15 cellular contexts compared by ENCODE assay signal in the genomic region with DNA sequence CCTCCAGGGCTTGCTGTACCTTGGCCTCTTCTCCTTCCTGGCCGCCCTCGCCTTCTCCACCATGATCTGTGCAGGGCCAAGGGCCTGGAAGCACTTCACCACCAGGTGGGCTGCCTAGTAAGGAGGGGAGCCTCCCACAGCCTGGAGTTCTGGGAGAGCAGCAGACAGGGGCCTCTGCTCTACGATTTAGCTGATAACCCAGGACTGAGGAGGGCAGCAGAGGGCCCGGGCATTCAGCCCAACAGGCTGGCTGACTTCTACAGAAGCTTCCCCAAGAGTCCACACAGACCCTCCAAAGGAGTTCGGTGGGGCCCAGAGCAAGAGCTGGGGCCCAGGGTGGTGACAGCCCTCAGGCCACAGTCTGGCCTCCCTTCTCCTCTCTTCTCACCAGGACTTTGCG. TPM values are rescaled to one million over a fixed set of nuclear protein-coding genes. Genes with fewer than 3 reads are reported as not detected.
DNase-seq lines count a peak whose midpoint lies in the region; ATAC-seq and TF ChIP-seq lines count a peak whose summit lies in the region.
"Had no signal": no experiment of that assay in that cellular context is flagged by ENCODE, and none has a peak within 500 bp of the region (broad histone marks: within the 10 kb centered on the region; RNA-seq: fewer than 3 reads in every experiment).

No MANE protein-coding gene starts in this region.

- H3K27me3 Mint-ChIP-seq in GM23338 (ENCODE audit: insufficient read depth, low read depth, poor library complexity): peaks cover 10% of the 10 kb centered on the region
- H3K27me3 Mint-ChIP-seq in T-helper 17 cell: no peaks in the 10 kb centered on the region
- H3K27me3 Mint-ChIP-seq in endodermal cell (ENCODE audit: insufficient read depth): peaks cover 7% of the 10 kb centered on the region
- H3K27me3 Mint-ChIP-seq: CD8-positive, alpha-beta memory T cell had no signal

- H3K36me3 ChIP-seq in GM23338 (ENCODE audit: insufficient read depth) (no peaks in the 10 kb centered on the region), endodermal cell (ENCODE audit: control insufficient read depth, insufficient read depth, low read length) (no peaks in the 10 kb centered on the region)

- H3K27me3 ChIP-seq in GM23338 (ENCODE audit: insufficient read depth): no peaks in the 10 kb centered on the region
- no peaks in the 10 kb centered on the region for H3K27me3 ChIP-seq in endodermal cell (ENCODE audit: control insufficient read depth, insufficient read depth, low read length, poor library complexity, severe bottlenecking)
- H3K27me3 ChIP-seq: BLaER1 had no signal

- H3K9ac ChIP-seq in endodermal cell (ENCODE audit: extremely low read depth, low read length, poor library complexity, severe bottlenecking): no peak overlapping the region
- H3K9ac ChIP-seq: BLaER1 had no signal

- no peak for DNase-seq in GM23338 (ENCODE audit: low spot score)
- DNase-seq in T-helper 17 cell: no peak
- no peak for DNase-seq in endodermal cell
- DNase-seq in stimulated activated effector memory CD8-positive, alpha-beta T cell treated with anti-CD3 and anti-CD28 coated beads, Interleukin-12 subunit alpha, Interleukin-12 subunit beta, amount 100 ng/mL, for 72 hours (ENCODE audit: low spot score in 2 of 2): no peak
- DNase-seq in SW 1271 (lab: John Stamatoyannopoulos, UW): no peak
- DNase-seq: 8988T; AML-193; Caco-2; CD8-positive, alpha-beta memory T cell; GF-D8; IMR-90; KBM-7 had no signal

- 0 out of 4 replicates have a peak, but pooled peaks of 1 of the 2 experiments have one; percentile 2 for TF ChIP-seq CTCF in GM23338 (conservative IDR thresholded peaks at IDR 0.05; ENCODE audit: low read depth in 2 of 2)
- peak; percentile 43 for TF ChIP-seq CTCF in endodermal cell (conservative IDR thresholded peaks at IDR 0.05)

- no peaks in the 10 kb centered on the region for H3F3A ChIP-seq in GM23338 (replicated peaks; ENCODE audit: low read depth)

- no peaks in the 10 kb centered on the region for H3K9me2 ChIP-seq in GM23338 (ENCODE audit: insufficient read depth)

- peaks cover 2% of the 10 kb centered on the region; the same call in 2 of the 3 replicates for H3K9me3 Mint-ChIP-seq in GM23338
- no peaks in the 10 kb centered on the region for H3K9me3 Mint-ChIP-seq in endodermal cell
- H3K9me3 Mint-ChIP-seq in stimulated activated effector memory CD8-positive, alpha-beta T cell treated with anti-CD3 and anti-CD28 coated beads, Interleukin-12 subunit alpha, Interleukin-12 subunit beta, amount 100 ng/mL, for 72 hours: no peaks in the 10 kb centered on the region
- H3K9me3 Mint-ChIP-seq: CD8-positive, alpha-beta memory T cell had no signal

- no peak overlapping the region for H3K4me2 ChIP-seq in GM23338
- H3K4me2 ChIP-seq: BLaER1 had no signal

- 80% methylated on average over 6 of the region's 6 CpGs; no CpG with 5 or more reads in 1 of the 2 experiments for WGBS in endodermal cell (ENCODE audit: insufficient coverage in 1 of 2, insufficient read length in 1 of 2), 2 experiments

- H3K4me1 Mint-ChIP-seq in GM23338: no peaks in the 10 kb centered on the region; the same call in 2 of the 3 replicates
- H3K4me1 Mint-ChIP-seq in T-helper 17 cell: peaks cover 4% of the 10 kb centered on the region
- H3K4me1 Mint-ChIP-seq in endodermal cell: peaks cover 2% of the 10 kb centered on the region
- peaks cover 19% of the 10 kb centered on the region for H3K4me1 Mint-ChIP-seq in stimulated activated effector memory CD8-positive, alpha-beta T cell treated with anti-CD3 and anti-CD28 coated beads, Interleukin-12 subunit alpha, Interleukin-12 subunit beta, amount 100 ng/mL, for 72 hours

- H3K27ac Mint-ChIP-seq in GM23338 (no peak overlapping the region), T-helper 17 cell (peak overlapping the region; percentile 72), endodermal cell (peak overlapping the region; percentile 35)
- peak overlapping the region; percentile 29 for H3K27ac Mint-ChIP-seq in stimulated activated effector memory CD8-positive, alpha-beta T cell treated with anti-CD3 and anti-CD28 coated beads, Interleukin-12 subunit alpha, Interleukin-12 subunit beta, amount 100 ng/mL, for 72 hours

- no peaks in the 10 kb centered on the region for H3K4me1 ChIP-seq in GM23338 (ENCODE audit: insufficient read depth)
- no peaks in the 10 kb centered on the region for H3K4me1 ChIP-seq in endodermal cell (ENCODE audit: control insufficient read depth, insufficient read depth, low read length)
- H3K4me1 ChIP-seq: Caco-2 had no signal

- H3K9me3 ChIP-seq in T-helper 17 cell (ENCODE audit: control insufficient read depth, low read length, poor library complexity, severe bottlenecking): no peaks in the 10 kb centered on the region
- H3K9me3 ChIP-seq in endodermal cell (ENCODE audit: control insufficient read depth, low read length): no peaks in the 10 kb centered on the region
- H3K9me3 ChIP-seq: BLaER1, Caco-2 had no signal

- H3K4me3 Mint-ChIP-seq in GM23338: no peak overlapping the region
- no peak overlapping the region for H3K4me3 Mint-ChIP-seq in T-helper 17 cell
- H3K4me3 Mint-ChIP-seq in endodermal cell: no peak overlapping the region
- H3K4me3 Mint-ChIP-seq in stimulated activated effector memory CD8-positive, alpha-beta T cell treated with anti-CD3 and anti-CD28 coated beads, Interleukin-12 subunit alpha, Interleukin-12 subunit beta, amount 100 ng/mL, for 72 hours: no peak overlapping the region
- H3K4me3 Mint-ChIP-seq: CD8-positive, alpha-beta memory T cell had no signal

- no peak overlapping the region for H2AFZ ChIP-seq in GM23338

- H3K36me3 Mint-ChIP-seq in GM23338 (ENCODE audit: low read depth) (no peaks in the 10 kb centered on the region; the same call in 2 of the 3 replicates), T-helper 17 cell (ENCODE audit: low read depth) (peaks cover 2% of the 10 kb centered on the region), endodermal cell (ENCODE audit: low read depth) (no peaks in the 10 kb centered on the region)
- no peaks in the 10 kb centered on the region for H3K36me3 Mint-ChIP-seq in stimulated activated effector memory CD8-positive, alpha-beta T cell treated with anti-CD3 and anti-CD28 coated beads, Interleukin-12 subunit alpha, Interleukin-12 subunit beta, amount 100 ng/mL, for 72 hours

- no peak overlapping the region for H3K27ac ChIP-seq in GM23338 (ENCODE audit: low read depth)
- H3K27ac ChIP-seq in endodermal cell (ENCODE audit: low read depth, low read length): no peak overlapping the region
- H3K27ac ChIP-seq: BLaER1 had no signal

- ATAC-seq in GM23338 (peak; percentile 38; the same call in 2 of the 3 replicates), T-helper 17 cell (no peak), HG02970 (IDR thresholded peaks at IDR 0.05; ENCODE audit: low FRiP score, unreplicated experiment) (no peak), HG03457 (IDR thresholded peaks at IDR 0.05; ENCODE audit: unreplicated experiment) (no peak)
- ATAC-seq in stimulated activated effector memory CD8-positive, alpha-beta T cell treated with anti-CD3 and anti-CD28 coated beads, Interleukin-12 subunit alpha, Interleukin-12 subunit beta, amount 100 ng/mL, for 72 hours: no peak

- H4K20me1 ChIP-seq in GM23338 (replicated peaks; ENCODE audit: insufficient read depth): no peaks in the 10 kb centered on the region
- H4K20me1 ChIP-seq: BLaER1 had no signal

- H3K4me3 ChIP-seq in GM23338 (no peak overlapping the region), endodermal cell (ENCODE audit: low read length) (no peak overlapping the region)
- H3K4me3 ChIP-seq: BLaER1 had no signal

- H3K79me2 ChIP-seq in GM23338 (replicated peaks; ENCODE audit: insufficient read depth): no peaks in the 10 kb centered on the region

TF ChIP-seq in GM23338, 12 proteins besides CTCF, POLR2A, EP300 and RAD21 (continues in another document):
- no peak for TF ChIP-seq EZH2phosphoT487 (IDR thresholded peaks at IDR 0.05; ENCODE audit: unreplicated experiment)

RNA-seq across cellular contexts. Expression of gene DNAI2, which starts 21.8 kb away (rescaled TPM):
- not detected in 2 replicates for total RNA-seq in GM23338 (2014; rRNA removed; shearing (Covaris generic))
- 0.21 TPM in 1 of 2 replicates, not detected in the other for polyA plus RNA-seq in GM23338 (2016; fragmentation: Nextera tagmentation; extraction: Ambion mirVana)
- 1 to 10 TPM; 4.1 to 4.2 TPM for total RNA-seq in T-helper 17 cell
- total RNA-seq in endodermal cell: not detected
- polyA plus RNA-seq in endodermal cell (2013, experiment 1 of 2): 0.89 TPM
- polyA plus RNA-seq in endodermal cell (2013, experiment 2 of 2): 0.50 TPM
- total RNA-seq: Caco-2, IMR-90 had no signal
- polyA plus RNA-seq: IMR-90 had no signal

RNA-seq across cellular contexts. Expression of gene TTYH2, which starts 38.9 kb away (rescaled TPM):
- total RNA-seq in GM23338 (2014; rRNA removed; shearing (Covaris generic)): 3.9 and 5.2 TPM in 2 replicates
- 1.4 and 2.1 TPM in 2 replicates for polyA plus RNA-seq in GM23338 (2016; fragmentation: Nextera tagmentation; extraction: Ambion mirVana)
- total RNA-seq in T-helper 17 cell (10 to 100 TPM; 19.8 to 23.2 TPM), endodermal cell (1 to 10 TPM; 1.2 to 1.6 TPM)
- polyA plus RNA-seq in endodermal cell (2013, experiment 1 of 2): 20.3 TPM
- polyA plus RNA-seq in endodermal cell (2013, experiment 2 of 2): 18.3 TPM

RNA-seq across cellular contexts. Expression of gene RPL38, which starts 48.8 kb away (rescaled TPM):
- total RNA-seq in GM23338 (2014; rRNA removed; shearing (Covaris generic)): 231 and 286 TPM in 2 replicates
- polyA plus RNA-seq in GM23338 (2016; fragmentation: Nextera tagmentation; extraction: Ambion mirVana): 5,312 and 5,616 TPM in 2 replicates
- total RNA-seq in T-helper 17 cell (1,000 to 10,000 TPM; 1,542 to 1,684 TPM), endodermal cell (1,000 to 10,000 TPM; 1,155 to 1,199 TPM)
- polyA plus RNA-seq in endodermal cell (2013, experiment 1 of 2): 1,898 TPM
- polyA plus RNA-seq in endodermal cell (2013, experiment 2 of 2): 1,809 TPM
